1 cellular context compared by ENCODE assay signal in genomic region chr9:108874058-108874788, GRCh38.
TF ChIP-seq lines count a peak whose summit lies in the region.

No MANE protein-coding gene starts in this region.

TF ChIP-seq in HepG2, 621 proteins besides CTCF, POLR2A, EP300 and RAD21:
- TF ChIP-seq MAFF (IDR thresholded peaks at IDR 0.05; ENCODE audit: low read depth, low read length) (peak; percentile 48; the same call in 1 of the 2 replicates), MAFK (conservative IDR thresholded peaks at IDR 0.05 in 1 of 2, IDR thresholded peaks at IDR 0.05 in 1 of 2; ENCODE audit: low read length in 2 of 2) (peak; percentile 38 to 64; a peak in 3 of 4 replicates), RBFOX2 (IDR thresholded peaks at IDR 0.05; ENCODE audit: low read depth, low read length) (peak; percentile 55; the same call in 1 of the 2 replicates), RXRA (CRISPR knock-in tag; IDR thresholded peaks at IDR 0.05) (no peak), TIGD3 (CRISPR knock-in tag; IDR thresholded peaks at IDR 0.05; ENCODE audit: borderline replicate concordance) (no peak), ZNF629 (CRISPR knock-in tag; conservative IDR thresholded peaks at IDR 0.05) (no peak)
